ENCODE assay signal across 26 cellular contexts in the genomic region with DNA sequence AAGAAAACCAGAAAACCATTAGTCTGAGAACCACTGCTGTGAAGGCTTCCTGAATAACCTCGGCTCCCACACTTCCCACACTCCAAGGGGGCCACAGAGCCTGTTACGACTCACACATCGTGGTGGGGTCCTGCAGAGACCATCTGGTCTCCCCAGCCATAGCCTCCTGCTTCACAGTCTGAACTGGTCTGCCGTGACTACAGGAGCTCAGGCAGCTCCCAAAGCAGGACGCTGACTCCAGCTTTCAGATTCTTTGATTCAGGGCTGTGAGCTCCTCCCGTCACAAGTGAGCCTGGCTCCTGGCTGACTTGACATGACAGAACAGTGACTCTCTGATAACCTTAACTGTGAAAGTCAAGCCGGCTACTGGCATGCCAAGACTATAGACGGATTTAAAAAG. TPM values are rescaled to one million over a fixed set of nuclear protein-coding genes. Genes with fewer than 3 reads are reported as not detected.
DNase-seq lines count a peak whose midpoint lies in the region; ATAC-seq and TF ChIP-seq lines count a peak whose summit lies in the region.
"Had no signal": no experiment of that assay in that cellular context is flagged by ENCODE, and none has a peak within 500 bp of the region (broad histone marks: within the 10 kb centered on the region; RNA-seq: fewer than 3 reads in every experiment).

No MANE protein-coding gene starts in this region.

- H3K9me3 ChIP-seq in HEK293 (ENCODE audit: control insufficient read depth, insufficient read depth, low read depth, low read length): no peaks in the 10 kb centered on the region
- no peaks in the 10 kb centered on the region for H3K9me3 ChIP-seq in heart right ventricle
- H3K9me3 ChIP-seq: gastroesophageal sphincter, mucosa of descending colon, pancreas, SJCRH30 had no signal

- H3K4me1 Mint-ChIP-seq in osteocyte (ENCODE audit: unreplicated experiment): peaks cover 27% of the 10 kb centered on the region

- DNase-seq in heart right ventricle: peak in 1 of 2 donors; percentile 42
- DNase-seq in osteocyte (ENCODE audit: extremely low spot score, unreplicated experiment): no peak
- DNase-seq in HEK293T (ENCODE audit: extremely low spot score): no peak
- DNase-seq in NCI-H1417 (lab: John Stamatoyannopoulos, UW): no peak
- DNase-seq: activated CD4-positive, CD25-positive, alpha-beta regulatory T cell; activated naive CD4-positive, alpha-beta T cell treated with anti-CD3 and anti-CD28 coated beads for 36 hours; amniotic stem cell; EL; GM23248; HFFc6; Karpas-422; mucosa of descending colon; NCI-H1694; NCI-H524; SJCRH30; stimulated activated CD4-positive, alpha-beta T cell treated with anti-CD3 and anti-CD28 coated beads, Interleukin-4, amount 100 ng/mL, for 4 hours had no signal

- H3K27me3 Mint-ChIP-seq in osteocyte (ENCODE audit: unreplicated experiment): no peaks in the 10 kb centered on the region
- H3K27me3 Mint-ChIP-seq: central memory CD8-positive, alpha-beta T cell; natural killer cell treated with Interleukin-12 subunit alpha and Interleukin-12 subunit beta and Interleukin-15 and Interleukin-18, amount 100 ng/mL, for 72 hours; stimulated activated memory B cell treated with anti-CD40 and anti-IgM and Interleukin-4, amounts not matched to agents 10 μg/mL and 1 μg/mL and 100 μg/mL, for 72 hours had no signal

- H3K4me3 Mint-ChIP-seq in osteocyte (ENCODE audit: unreplicated experiment): no peak overlapping the region
- H3K4me3 Mint-ChIP-seq: activated naive CD4-positive, alpha-beta T cell treated with anti-CD3 and anti-CD28 coated beads for 36 hours; central memory CD8-positive, alpha-beta T cell; HFFc6; natural killer cell treated with Interleukin-12 subunit alpha and Interleukin-12 subunit beta and Interleukin-15 and Interleukin-18, amount 100 ng/mL, for 72 hours; stimulated activated memory B cell treated with anti-CD40 and anti-IgM and Interleukin-4, amounts not matched to agents 10 μg/mL and 1 μg/mL and 100 μg/mL, for 72 hours had no signal

- ATAC-seq in heart right ventricle: peak; percentile 50 to 92 (median 80)
- no peak for ATAC-seq in GM21390 (IDR thresholded peaks at IDR 0.05; ENCODE audit: unreplicated experiment)
- ATAC-seq: gastroesophageal sphincter; mucosa of descending colon; natural killer cell treated with Interleukin-12 subunit alpha and Interleukin-12 subunit beta and Interleukin-15 and Interleukin-18, amount 100 ng/mL, for 72 hours; pancreas; stimulated activated memory B cell treated with anti-CD40 and anti-IgM and Interleukin-4, amounts not matched to agents 10 μg/mL and 1 μg/mL and 100 μg/mL, for 72 hours had no signal

- H3K27ac ChIP-seq in HEK293 (ENCODE audit: extremely low read depth, low read depth, low read length) (no peak overlapping the region), VCaP (peak overlapping the region; percentile 78), heart right ventricle (peak overlapping the region in 8 of 10 donors; percentile 11 to 71 (median 56))
- H3K27ac ChIP-seq: C4-2B, dorsolateral prefrontal cortex, gastroesophageal sphincter, GM23248, pancreas, SJCRH30 had no signal

- H3K4me3 ChIP-seq in HEK293 (ENCODE audit: low read depth, low read length) (no peak overlapping the region), heart right ventricle (no peak overlapping the region)
- H3K4me3 ChIP-seq: dorsolateral prefrontal cortex, gastroesophageal sphincter, GM23248, mucosa of descending colon, pancreas, SJCRH30 had no signal

- TF ChIP-seq CTCF in HEK293 (tag by site-specific recombination; IDR thresholded peaks at IDR 0.05) (no peak), VCaP (conservative IDR thresholded peaks at IDR 0.05) (no peak), heart right ventricle (IDR thresholded peaks at IDR 0.05) (no peak), osteocyte (IDR thresholded peaks at IDR 0.05) (no peak)

- H3K9me3 Mint-ChIP-seq in osteocyte (ENCODE audit: unreplicated experiment): no peaks in the 10 kb centered on the region
- H3K9me3 Mint-ChIP-seq: activated naive CD4-positive, alpha-beta T cell treated with anti-CD3 and anti-CD28 coated beads for 36 hours; central memory CD8-positive, alpha-beta T cell; HFFc6; natural killer cell treated with Interleukin-12 subunit alpha and Interleukin-12 subunit beta and Interleukin-15 and Interleukin-18, amount 100 ng/mL, for 72 hours; stimulated activated memory B cell treated with anti-CD40 and anti-IgM and Interleukin-4, amounts not matched to agents 10 μg/mL and 1 μg/mL and 100 μg/mL, for 72 hours had no signal

- intact Hi-C loops in heart right ventricle (cut with DNase I): no loop called here

- H3K36me3 ChIP-seq in HEK293 (ENCODE audit: control insufficient read depth in 2 of 2, insufficient read depth in 1 of 2, low read length in 2 of 2) (peaks cover 47 to 95% of the 10 kb centered on the region in 2 experiments), heart right ventricle (peaks cover 0 to 100% (median 77%) of the 10 kb centered on the region in 9 donors)
- H3K36me3 ChIP-seq: SJCRH30 had no signal

- H3K27ac Mint-ChIP-seq in osteocyte (ENCODE audit: unreplicated experiment): peak overlapping the region; percentile 63
- H3K27ac Mint-ChIP-seq: activated naive CD4-positive, alpha-beta T cell treated with anti-CD3 and anti-CD28 coated beads for 36 hours; HFFc6; natural killer cell treated with Interleukin-12 subunit alpha and Interleukin-12 subunit beta and Interleukin-15 and Interleukin-18, amount 100 ng/mL, for 72 hours; stimulated activated memory B cell treated with anti-CD40 and anti-IgM and Interleukin-4, amounts not matched to agents 10 μg/mL and 1 μg/mL and 100 μg/mL, for 72 hours had no signal

- H3K27me3 ChIP-seq in heart right ventricle: no peaks in the 10 kb centered on the region
- H3K27me3 ChIP-seq: dorsolateral prefrontal cortex, gastroesophageal sphincter, pancreas, SJCRH30 had no signal

- no peaks in the 10 kb centered on the region for H3K4me1 ChIP-seq in HEK293 (ENCODE audit: control insufficient read depth, insufficient read depth, low read length)
- peaks cover 0 to 16% (median 5%) of the 10 kb centered on the region in 9 donors for H3K4me1 ChIP-seq in heart right ventricle
- H3K4me1 ChIP-seq: gastroesophageal sphincter, pancreas, SJCRH30 had no signal

- peaks cover 52% of the 10 kb centered on the region for H3K36me3 Mint-ChIP-seq in osteocyte (ENCODE audit: unreplicated experiment)

- POLR2A ChIA-PET in HEK293 (lab: Yijun Ruan, JAX) (no interaction called here), HEK293T (lab: Yijun Ruan, JAX) (interaction anchor here (1.2 kb wide), 1 partner anchor 38 kb away, joined by 4 read pairs; a partner anchor contains a TSS)

- CTCF ChIA-PET in HEK293 (lab: Yijun Ruan, JAX): interaction anchor here (0.7 kb wide), 1 partner anchor 10 kb away, joined by 3 read pairs; no protein-coding TSS in a partner anchor
- CTCF ChIA-PET in HEK293T (lab: Yijun Ruan, JAX): interaction anchor here (0.6 kb wide), 1 partner anchor 227 kb away, joined by 3 read pairs; no protein-coding TSS in a partner anchor

- WGBS in heart right ventricle, 2 donors: 44 to 54% methylated on average over 8 of the region's 8 CpGs

TF ChIP-seq in HEK293, 187 proteins besides CTCF, POLR2A, EP300 and RAD21:
- TF ChIP-seq ZIC2 (tag by site-specific recombination; IDR thresholded peaks at IDR 0.05): peak; percentile 95
- TF ChIP-seq, protein P1, sequence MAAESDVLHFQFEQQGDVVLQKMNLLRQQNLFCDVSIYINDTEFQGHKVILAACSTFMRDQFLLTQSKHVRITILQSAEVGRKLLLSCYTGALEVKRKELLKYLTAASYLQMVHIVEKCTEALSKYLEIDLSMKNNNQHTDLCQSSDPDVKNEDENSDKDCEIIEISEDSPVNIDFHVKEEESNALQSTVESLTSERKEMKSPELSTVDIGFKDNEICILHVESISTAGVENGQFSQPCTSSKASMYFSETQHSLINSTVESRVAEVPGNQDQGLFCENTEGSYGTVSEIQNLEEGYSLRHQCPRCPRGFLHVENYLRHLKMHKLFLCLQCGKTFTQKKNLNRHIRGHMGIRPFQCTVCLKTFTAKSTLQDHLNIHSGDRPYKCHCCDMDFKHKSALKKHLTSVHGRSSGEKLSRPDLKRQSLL (tag by site-specific recombination; IDR thresholded peaks at IDR 0.05): no peak

TF ChIP-seq in HEK293T, 16 proteins besides CTCF, POLR2A, EP300 and RAD21:
- no peak for TF ChIP-seq L3MBTL2 (conservative IDR thresholded peaks at IDR 0.05)
- no peak for TF ChIP-seq NFRKB (IDR thresholded peaks at IDR 0.05)
- TF ChIP-seq CTBP1 (IDR thresholded peaks at IDR 0.05; ENCODE audit: borderline replicate concordance): no peak
- TF ChIP-seq BHLHE40 (IDR thresholded peaks at IDR 0.05; ENCODE audit: borderline replicate concordance): no peak
- no peak for TF ChIP-seq HDGF (IDR thresholded peaks at IDR 0.05; ENCODE audit: borderline replicate concordance)
- no peak for TF ChIP-seq FOXK2 (IDR thresholded peaks at IDR 0.05)
- TF ChIP-seq FOXA1 (IDR thresholded peaks at IDR 0.05): no peak
- TF ChIP-seq ZNF384 (IDR thresholded peaks at IDR 0.05): no peak
- no peak for TF ChIP-seq TARDBP (IDR thresholded peaks at IDR 0.05)
- no peak for TF ChIP-seq SUZ12 (IDR thresholded peaks at IDR 0.05)
- no peak for TF ChIP-seq LEF1 (IDR thresholded peaks at IDR 0.05; ENCODE audit: borderline replicate concordance)
- no peak for TF ChIP-seq FOXM1 (IDR thresholded peaks at IDR 0.05; ENCODE audit: borderline replicate concordance)
TF ChIP-seq in HEK293T: peak in this region for 0.

RNA-seq across cellular contexts. Expression of a gene that starts 37.8 kb away (rescaled TPM):
- total RNA-seq in heart right ventricle: 10 to 100 TPM in 5 of 10 donors, 1 to 10 TPM in 5; 7.2 to 13.4 (median 9.8) TPM
- polyA plus RNA-seq in heart right ventricle: 10 to 100 TPM in 1 of 2 donors, 1 to 10 TPM in 1; 6.9 to 11.6 TPM
- total RNA-seq in osteocyte: 22.3 and 26.2 TPM in 2 replicates

RNA-seq across cellular contexts. Expression of a gene that starts 38.0 kb away (rescaled TPM):
- 10 to 100 TPM; 29.6 to 39.3 (median 34.3) TPM for total RNA-seq in heart right ventricle
- polyA plus RNA-seq in heart right ventricle: 10 to 100 TPM in 1 of 2 donors, 1 to 10 TPM in 1; 7.1 to 16.8 TPM
- 47.1 and 52.0 TPM in 2 replicates for total RNA-seq in osteocyte
